25 cellular contexts compared by ENCODE assay signal in genomic region chr19:38921420-38922274, GRCh38. TPM values are rescaled to one million over a fixed set of nuclear protein-coding genes. Genes with fewer than 3 reads are reported as not detected.
"Had no signal": no experiment of that assay in that cellular context is flagged by ENCODE, and none has a peak within 500 bp of the region (broad histone marks: within the 10 kb centered on the region; RNA-seq: fewer than 3 reads in every experiment).

No MANE protein-coding gene starts in this region.

- FAIRE-seq: colon, endometrium, kidney had no signal

- ATAC-seq: activated T-cell treated with anti-CD3 and anti-CD28 coated beads, Interleukin-2, amount 50 U/mL, for 72 hours; esophagus mucosa; left lung; mucosa of descending colon; naive thymus-derived CD8-positive, alpha-beta T cell; stimulated activated naive CD8-positive, alpha-beta T cell treated with anti-CD3 and anti-CD28 coated beads, Interleukin-15, amount 100 ng/mL, for 72 hours had no signal

- H2AFZ ChIP-seq: hepatocyte had no signal

- H3K9me3 ChIP-seq: left lung, mucosa of descending colon, right atrium auricular region, upper lobe of left lung had no signal

- H3K79me2 ChIP-seq: hepatocyte had no signal

- H3K27ac Mint-ChIP-seq: activated naive CD8-positive, alpha-beta T cell; activated T-cell treated with anti-CD3 and anti-CD28 coated beads, Interleukin-2, amount 50 U/mL, for 72 hours; progenitor cell of endocrine pancreas; stimulated activated naive CD8-positive, alpha-beta T cell treated with anti-CD3 and anti-CD28 coated beads, Interleukin-15, amount 100 ng/mL, for 72 hours had no signal

- H3K4me1 ChIP-seq: left lung, right atrium auricular region, upper lobe of left lung had no signal

- H3K4me2 ChIP-seq: hepatocyte had no signal

- H3K4me3 Mint-ChIP-seq: activated naive CD8-positive, alpha-beta T cell; activated T-cell treated with anti-CD3 and anti-CD28 coated beads, Interleukin-2, amount 50 U/mL, for 72 hours; naive thymus-derived CD8-positive, alpha-beta T cell; stimulated activated naive CD8-positive, alpha-beta T cell treated with anti-CD3 and anti-CD28 coated beads, Interleukin-15, amount 100 ng/mL, for 72 hours had no signal

- H3K27me3 Mint-ChIP-seq: activated naive CD8-positive, alpha-beta T cell; naive thymus-derived CD8-positive, alpha-beta T cell; progenitor cell of endocrine pancreas; stimulated activated naive CD8-positive, alpha-beta T cell treated with anti-CD3 and anti-CD28 coated beads, Interleukin-15, amount 100 ng/mL, for 72 hours had no signal

- H3K4me1 Mint-ChIP-seq: stimulated activated naive CD8-positive, alpha-beta T cell treated with anti-CD3 and anti-CD28 coated beads, Interleukin-15, amount 100 ng/mL, for 72 hours had no signal

- DNase-seq: activated CD4-positive, alpha-beta T cell treated with anti-CD3 and anti-CD28 coated beads for 4 hours; activated CD8-positive, alpha-beta memory T cell treated with anti-CD3 and anti-CD28 coated beads, Interleukin-2, amount 50 U/mL, for 48 hours; activated gamma-delta T cell treated with Interleukin-2 at 50 U/mL for 16 hours; activated T-cell treated with anti-CD3 and anti-CD28 coated beads, Interleukin-2, amount 50 U/mL, for 72 hours; amniotic stem cell; kidney; left lung; mammary epithelial cell; mucosa of descending colon; occipital lobe; stimulated activated CD4-positive, alpha-beta T cell treated with anti-CD3 and anti-CD28 coated beads, Interleukin-4, amount 100 ng/mL, for 4 hours; stimulated activated CD8-positive, alpha-beta memory T cell treated with anti-CD3 and anti-CD28 coated beads, Interleukin-4, amount 100 ng/mL, for 48 hours; stimulated activated naive CD8-positive, alpha-beta T cell treated with anti-CD3 and anti-CD28 coated beads, Interleukin-15, amount 100 ng/mL, for 72 hours; T-helper 2 cell had no signal

- H3K27ac ChIP-seq: hepatocyte, left lung, right atrium auricular region, skin epidermis, upper lobe of left lung had no signal

- H3K27me3 ChIP-seq: hepatocyte, left lung, right atrium auricular region, upper lobe of left lung had no signal

- H3K4me3 ChIP-seq: hepatocyte, left lung, mucosa of descending colon, right atrium auricular region, skin epidermis, upper lobe of left lung had no signal

- H3K9me3 Mint-ChIP-seq: activated T-cell treated with anti-CD3 and anti-CD28 coated beads, Interleukin-2, amount 50 U/mL, for 72 hours; naive thymus-derived CD8-positive, alpha-beta T cell; stimulated activated naive CD8-positive, alpha-beta T cell treated with anti-CD3 and anti-CD28 coated beads, Interleukin-15, amount 100 ng/mL, for 72 hours had no signal

RNA-seq across cellular contexts. Expression of gene CCER2, which starts 9.7 kb away (rescaled TPM):
- total RNA-seq: cardiac septum, hepatocyte, left lung, right atrium auricular region had no signal
- polyA plus RNA-seq: naive thymus-derived CD8-positive, alpha-beta T cell had no signal
